19 cellular contexts compared by ENCODE assay signal in genomic region chr6:111679126-111679525, GRCh38.
DNase-seq lines count a peak whose midpoint lies in the region; ATAC-seq and TF ChIP-seq lines count a peak whose summit lies in the region.
"Had no signal": no experiment of that assay in that cellular context is flagged by ENCODE, and none has a peak within 500 bp of the region (broad histone marks: within the 10 kb centered on the region; RNA-seq: fewer than 3 reads in every experiment).

No MANE protein-coding gene starts in this region.

- H3K36me3 Mint-ChIP-seq in CD4-positive, alpha-beta T cell (ENCODE audit: low read depth): peaks cover 91% of the 10 kb centered on the region
- H3K36me3 Mint-ChIP-seq in Caco-2 (ENCODE audit: insufficient read depth, unreplicated experiment): no peaks in the 10 kb centered on the region
- peaks cover 35% of the 10 kb centered on the region for H3K36me3 Mint-ChIP-seq in natural killer cell

- H3K27me3 ChIP-seq in CD4-positive, alpha-beta T cell (ENCODE audit: control insufficient read depth, insufficient read depth, low read length): no peaks in the 10 kb centered on the region
- H3K27me3 ChIP-seq in Caco-2 (replicated peaks; ENCODE audit: control insufficient read depth, insufficient read depth, low read length) (no peaks in the 10 kb centered on the region), dorsolateral prefrontal cortex (no peaks in the 10 kb centered on the region)
- H3K27me3 ChIP-seq: adrenal gland, transverse colon had no signal

- ATAC-seq in CD4-positive, alpha-beta T cell (ENCODE audit: poor library complexity): no peak
- ATAC-seq in natural killer cell (no peak), GM19452 (IDR thresholded peaks at IDR 0.05; ENCODE audit: unreplicated experiment) (no peak)

- H3K9me3 ChIP-seq in CD4-positive, alpha-beta T cell (ENCODE audit: control insufficient read depth, low read length): no peaks in the 10 kb centered on the region
- H3K9me3 ChIP-seq in Caco-2: no peaks in the 10 kb centered on the region
- H3K9me3 ChIP-seq: adrenal gland, HAP-1, transverse colon had no signal

- TF ChIP-seq CTCF in CD4-positive, alpha-beta T cell (IDR thresholded peaks at IDR 0.05): no peak
- TF ChIP-seq CTCF in Caco-2 (IDR thresholded peaks at IDR 0.05; ENCODE audit: insufficient read depth in 1 of 2, low read depth in 1 of 2, low read length in 1 of 2, severe bottlenecking in 1 of 2, unreplicated experiment in 1 of 2): no peak
- no peak for TF ChIP-seq CTCF in dorsolateral prefrontal cortex (IDR thresholded peaks at IDR 0.05 in 54 of 56, conservative IDR thresholded peaks at IDR 0.05 in 2 of 56; ENCODE audit: low read depth in 1 of 56, partially characterized antibody in 56 of 56)
- TF ChIP-seq CTCF in natural killer cell (IDR thresholded peaks at IDR 0.05): no peak

- H3K36me3 ChIP-seq in Caco-2 (ENCODE audit: control insufficient read depth, insufficient read depth, low read length): no peaks in the 10 kb centered on the region
- H3K36me3 ChIP-seq: adrenal gland, HAP-1, transverse colon had no signal

- no TSS peak for BruUV-seq in Caco-2 (replicated peaks; lab: Mats Ljungman, UMichigan)

- H3K4me3 Mint-ChIP-seq in CD4-positive, alpha-beta T cell: no peak overlapping the region
- H3K4me3 Mint-ChIP-seq in Caco-2 (ENCODE audit: unreplicated experiment): no peak overlapping the region
- H3K4me3 Mint-ChIP-seq in natural killer cell: no peak overlapping the region
- H3K4me3 Mint-ChIP-seq: memory B cell had no signal

- CTCF ChIA-PET in CD4-positive, alpha-beta T cell (lab: Charles Lee): interaction anchor here (1.0 kb wide), 1 partner anchor 117 kb away, joined by 3 read pairs; no protein-coding TSS in a partner anchor
- CTCF ChIA-PET in Caco-2 (lab: Charles Lee): no interaction called here

- no peak overlapping the region for H3K27ac ChIP-seq in CD4-positive, alpha-beta T cell (ENCODE audit: low read depth, low read length)
- peak overlapping the region in 48 of 59 donors; percentile 0 to 87 (median 64) for H3K27ac ChIP-seq in dorsolateral prefrontal cortex
- H3K27ac ChIP-seq: adrenal gland, KMS-11, transverse colon had no signal

- intact Hi-C loops in CD4-positive, alpha-beta T cell (cut with DNase I, micrococcal nuclease): no loop called here
- intact Hi-C loops in Caco-2 (cut with micrococcal nuclease; ENCODE audit: unreplicated experiment): no loop called here
- intact Hi-C loops in dorsolateral prefrontal cortex (cut with DNase I): no loop called here
- intact Hi-C loops in natural killer cell (cut with micrococcal nuclease): no loop called here

- peak overlapping the region; percentile 58 for H3K27ac Mint-ChIP-seq in CD4-positive, alpha-beta T cell
- H3K27ac Mint-ChIP-seq in Caco-2 (ENCODE audit: unreplicated experiment) (peak overlapping the region; percentile 16), natural killer cell (peak overlapping the region; percentile 42 to 65)
- H3K27ac Mint-ChIP-seq: memory B cell had no signal

- no peaks in the 10 kb centered on the region for H3K9me3 Mint-ChIP-seq in CD4-positive, alpha-beta T cell
- H3K9me3 Mint-ChIP-seq in Caco-2 (ENCODE audit: unreplicated experiment) (peaks cover 5% of the 10 kb centered on the region), natural killer cell (no peaks in the 10 kb centered on the region)
- H3K9me3 Mint-ChIP-seq: memory B cell had no signal

- no peaks in the 10 kb centered on the region for H3K27me3 Mint-ChIP-seq in CD4-positive, alpha-beta T cell
- H3K27me3 Mint-ChIP-seq in Caco-2 (ENCODE audit: insufficient read depth, unreplicated experiment): no peaks in the 10 kb centered on the region
- H3K27me3 Mint-ChIP-seq in natural killer cell (ENCODE audit: low read depth in 2 of 2): no peaks in the 10 kb centered on the region
- H3K27me3 Mint-ChIP-seq: memory B cell had no signal

- POLR2A ChIA-PET in CD4-positive, alpha-beta T cell (lab: Charles Lee): no interaction called here
- POLR2A ChIA-PET in Caco-2 (lab: Charles Lee): no interaction called here

- DNase-seq in CD4-positive, alpha-beta T cell: no peak
- DNase-seq in Caco-2 (no peak), dorsolateral prefrontal cortex (no peak), natural killer cell (no peak), hippocampal formation (lab: John Stamatoyannopoulos, UW) (no peak), cortex of kidney (lab: John Stamatoyannopoulos, UW) (no peak)
- DNase-seq: activated CD4-positive, alpha-beta T cell treated with anti-CD3 and anti-CD28 coated beads, Interleukin-2, amount 50 U/mL, for 4 hours; adrenal gland; Calu3; MV-4-11; NCI-H1694; NCI-H748 treated with DMSO at 0.1 percent for 48 hours; Right ventricle myocardium superior; stimulated activated naive CD4-positive, alpha-beta T cell; transverse colon had no signal

- peaks cover 81% of the 10 kb centered on the region for H3K4me1 Mint-ChIP-seq in CD4-positive, alpha-beta T cell (ENCODE audit: low read depth)
- H3K4me1 Mint-ChIP-seq in Caco-2 (ENCODE audit: low read depth, unreplicated experiment): peaks cover 17% of the 10 kb centered on the region
- H3K4me1 Mint-ChIP-seq in natural killer cell: peaks cover 62 to 68% of the 10 kb centered on the region in 2 donors

- H3K4me3 ChIP-seq in Caco-2 (ENCODE audit: low read depth, low read length) (no peak overlapping the region), dorsolateral prefrontal cortex (no peak overlapping the region)
- H3K4me3 ChIP-seq: adrenal gland, HAP-1, transverse colon had no signal

- H3K4me1 ChIP-seq in Caco-2: peaks cover 31% of the 10 kb centered on the region
